In genomic region chr11:64677441-64678023, GRCh38 we compare ENCODE assay signal across 24 cellular contexts. TPM values are rescaled to one million over a fixed set of nuclear protein-coding genes. Genes with fewer than 3 reads are reported as not detected.
"Had no signal": no experiment of that assay in that cellular context is flagged by ENCODE, and none has a peak within 500 bp of the region (broad histone marks: within the 10 kb centered on the region; RNA-seq: fewer than 3 reads in every experiment).

No MANE protein-coding gene starts in this region.

- H3K4me1 ChIP-seq: breast epithelium, upper lobe of right lung had no signal

- H3K9me3 ChIP-seq: breast epithelium, gastroesophageal sphincter, heart left ventricle, lower lobe of right lung, spleen, thoracic aorta, upper lobe of right lung had no signal

- FAIRE-seq: keratinocyte had no signal

- DNase-seq: activated CD4-positive, alpha-beta T cell treated with anti-CD3 and anti-CD28 coated beads, Interleukin-2, amount 50 U/mL, for 1 hour; activated CD4-positive, CD25-positive, alpha-beta regulatory T cell treated with anti-CD3 and anti-CD28 coated beads, Interleukin-2, amount 50 U/mL, for 72 hours; activated CD8-positive, alpha-beta memory T cell treated with anti-CD3 and anti-CD28 coated beads, Interleukin-2, amount 50 U/mL, for 4 hours; activated naive CD4-positive, alpha-beta T cell; activated T-cell treated with anti-CD3 and anti-CD28 coated beads, Interleukin-2, amount 50 U/mL, for 4 hours; cortex of kidney; lower lobe of right lung; naive B cell; retina; spleen; stimulated activated CD4-positive, alpha-beta T cell treated with anti-CD3 and anti-CD28 coated beads, Interleukin-4, amount 100 ng/mL, for 1 hour; stimulated activated naive CD4-positive, alpha-beta T cell treated with Interleukin-2 at 50 U/mL for 16 hours; upper lobe of right lung had no signal

- H3K4me3 ChIP-seq: breast epithelium, gastroesophageal sphincter, heart left ventricle, lower lobe of right lung, spleen, thoracic aorta, upper lobe of right lung had no signal

- H3K27ac ChIP-seq: breast epithelium, epithelial cell of prostate, gastroesophageal sphincter, heart left ventricle, lower lobe of right lung, spleen, thoracic aorta, upper lobe of right lung had no signal

- ATAC-seq: activated T-cell treated with anti-CD3 and anti-CD28 coated beads, Interleukin-2, amount 50 U/mL, for 4 hours; gastroesophageal sphincter; heart left ventricle; lower lobe of right lung; upper lobe of right lung had no signal

- H3K36me3 Mint-ChIP-seq: activated naive CD8-positive, alpha-beta T cell; naive B cell had no signal

- H3K4me3 Mint-ChIP-seq: activated naive CD8-positive, alpha-beta T cell; activated T-cell treated with anti-CD3 and anti-CD28 coated beads, Interleukin-2, amount 50 U/mL, for 4 hours; central memory CD8-positive, alpha-beta T cell; neural crest cell had no signal

- H3K4me1 Mint-ChIP-seq: central memory CD8-positive, alpha-beta T cell had no signal

- H3K27ac Mint-ChIP-seq: activated naive CD8-positive, alpha-beta T cell; activated T-helper 2 cell treated with anti-CD3 and anti-CD28 coated beads, Interferon-gamma antibody, Interleukin-2, Interleukin-4, amounts not matched to agents 10 μg/mL and 5 μg/mL and 100 μg/mL, durations not matched to agents 14 hours and 24 hours and 36 hours; naive B cell; progenitor cell of endocrine pancreas had no signal

- H3K36me3 ChIP-seq: breast epithelium, gastroesophageal sphincter, heart left ventricle, lower lobe of right lung, spleen, thoracic aorta, upper lobe of right lung had no signal

- H3K9me3 Mint-ChIP-seq: activated T-cell treated with anti-CD3 and anti-CD28 coated beads, Interleukin-2, amount 50 U/mL, for 4 hours; activated T-helper 2 cell treated with anti-CD3 and anti-CD28 coated beads, Interferon-gamma antibody, Interleukin-2, Interleukin-4, amounts not matched to agents 10 μg/mL and 5 μg/mL and 100 μg/mL, durations not matched to agents 14 hours and 24 hours and 36 hours; central memory CD8-positive, alpha-beta T cell; naive B cell; neural crest cell had no signal

- H3K27me3 ChIP-seq: breast epithelium had no signal

RNA-seq across cellular contexts. Expression of gene NRXN2, which starts 45.5 kb away (rescaled TPM):
- total RNA-seq: activated T-helper 2 cell treated with anti-CD3 and anti-CD28 coated beads, Interferon-gamma antibody, Interleukin-2, Interleukin-4, amounts not matched to agents 10 μg/mL and 5 μg/mL and 100 μg/mL, durations not matched to agents 14 hours and 24 hours and 36 hours had no signal
- polyA plus RNA-seq: keratinocyte had no signal
